1 cellular context compared by ENCODE assay signal in the genomic region with DNA sequence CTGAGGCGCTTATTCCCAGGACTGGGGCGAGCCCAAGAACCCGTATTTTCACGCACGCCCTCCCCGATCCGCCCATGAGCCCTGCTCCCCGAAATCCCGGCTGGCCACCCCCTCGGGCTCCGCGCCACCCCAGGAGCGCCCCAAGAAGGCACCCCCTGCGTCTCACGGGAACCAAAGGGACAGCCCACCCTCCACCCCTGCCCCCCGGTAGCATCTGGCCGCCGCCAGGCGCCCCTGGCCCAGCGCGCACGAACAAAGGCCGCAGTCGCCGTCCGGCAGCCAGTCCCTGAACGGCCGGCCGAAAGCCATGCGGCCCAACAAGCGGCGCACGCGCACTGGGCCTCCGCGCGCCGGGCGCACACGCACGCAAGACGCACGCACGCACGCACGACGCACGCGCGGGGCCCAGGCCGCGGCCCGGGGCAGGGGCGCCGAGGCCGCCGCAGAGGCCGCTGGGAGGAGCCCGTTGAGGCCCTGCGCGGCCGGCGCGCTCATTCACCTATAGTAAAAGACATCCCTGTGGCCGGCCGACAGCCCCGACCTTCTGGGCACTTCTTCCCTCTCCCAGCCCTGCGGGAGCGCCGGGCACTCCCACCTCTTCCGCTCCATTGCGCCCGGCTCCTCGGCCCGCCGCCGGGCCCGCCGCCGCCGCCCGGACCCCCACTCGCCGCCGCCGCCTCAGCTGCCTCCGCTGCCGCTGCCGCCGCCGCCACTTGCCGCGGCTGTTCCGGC.
TF ChIP-seq lines count a peak whose summit lies in the region.

No MANE protein-coding gene starts in this region.

TF ChIP-seq in K562, 482 proteins besides CTCF, POLR2A, EP300 and RAD21 (continued from another document and continues in another):
- TF ChIP-seq, protein P1, sequence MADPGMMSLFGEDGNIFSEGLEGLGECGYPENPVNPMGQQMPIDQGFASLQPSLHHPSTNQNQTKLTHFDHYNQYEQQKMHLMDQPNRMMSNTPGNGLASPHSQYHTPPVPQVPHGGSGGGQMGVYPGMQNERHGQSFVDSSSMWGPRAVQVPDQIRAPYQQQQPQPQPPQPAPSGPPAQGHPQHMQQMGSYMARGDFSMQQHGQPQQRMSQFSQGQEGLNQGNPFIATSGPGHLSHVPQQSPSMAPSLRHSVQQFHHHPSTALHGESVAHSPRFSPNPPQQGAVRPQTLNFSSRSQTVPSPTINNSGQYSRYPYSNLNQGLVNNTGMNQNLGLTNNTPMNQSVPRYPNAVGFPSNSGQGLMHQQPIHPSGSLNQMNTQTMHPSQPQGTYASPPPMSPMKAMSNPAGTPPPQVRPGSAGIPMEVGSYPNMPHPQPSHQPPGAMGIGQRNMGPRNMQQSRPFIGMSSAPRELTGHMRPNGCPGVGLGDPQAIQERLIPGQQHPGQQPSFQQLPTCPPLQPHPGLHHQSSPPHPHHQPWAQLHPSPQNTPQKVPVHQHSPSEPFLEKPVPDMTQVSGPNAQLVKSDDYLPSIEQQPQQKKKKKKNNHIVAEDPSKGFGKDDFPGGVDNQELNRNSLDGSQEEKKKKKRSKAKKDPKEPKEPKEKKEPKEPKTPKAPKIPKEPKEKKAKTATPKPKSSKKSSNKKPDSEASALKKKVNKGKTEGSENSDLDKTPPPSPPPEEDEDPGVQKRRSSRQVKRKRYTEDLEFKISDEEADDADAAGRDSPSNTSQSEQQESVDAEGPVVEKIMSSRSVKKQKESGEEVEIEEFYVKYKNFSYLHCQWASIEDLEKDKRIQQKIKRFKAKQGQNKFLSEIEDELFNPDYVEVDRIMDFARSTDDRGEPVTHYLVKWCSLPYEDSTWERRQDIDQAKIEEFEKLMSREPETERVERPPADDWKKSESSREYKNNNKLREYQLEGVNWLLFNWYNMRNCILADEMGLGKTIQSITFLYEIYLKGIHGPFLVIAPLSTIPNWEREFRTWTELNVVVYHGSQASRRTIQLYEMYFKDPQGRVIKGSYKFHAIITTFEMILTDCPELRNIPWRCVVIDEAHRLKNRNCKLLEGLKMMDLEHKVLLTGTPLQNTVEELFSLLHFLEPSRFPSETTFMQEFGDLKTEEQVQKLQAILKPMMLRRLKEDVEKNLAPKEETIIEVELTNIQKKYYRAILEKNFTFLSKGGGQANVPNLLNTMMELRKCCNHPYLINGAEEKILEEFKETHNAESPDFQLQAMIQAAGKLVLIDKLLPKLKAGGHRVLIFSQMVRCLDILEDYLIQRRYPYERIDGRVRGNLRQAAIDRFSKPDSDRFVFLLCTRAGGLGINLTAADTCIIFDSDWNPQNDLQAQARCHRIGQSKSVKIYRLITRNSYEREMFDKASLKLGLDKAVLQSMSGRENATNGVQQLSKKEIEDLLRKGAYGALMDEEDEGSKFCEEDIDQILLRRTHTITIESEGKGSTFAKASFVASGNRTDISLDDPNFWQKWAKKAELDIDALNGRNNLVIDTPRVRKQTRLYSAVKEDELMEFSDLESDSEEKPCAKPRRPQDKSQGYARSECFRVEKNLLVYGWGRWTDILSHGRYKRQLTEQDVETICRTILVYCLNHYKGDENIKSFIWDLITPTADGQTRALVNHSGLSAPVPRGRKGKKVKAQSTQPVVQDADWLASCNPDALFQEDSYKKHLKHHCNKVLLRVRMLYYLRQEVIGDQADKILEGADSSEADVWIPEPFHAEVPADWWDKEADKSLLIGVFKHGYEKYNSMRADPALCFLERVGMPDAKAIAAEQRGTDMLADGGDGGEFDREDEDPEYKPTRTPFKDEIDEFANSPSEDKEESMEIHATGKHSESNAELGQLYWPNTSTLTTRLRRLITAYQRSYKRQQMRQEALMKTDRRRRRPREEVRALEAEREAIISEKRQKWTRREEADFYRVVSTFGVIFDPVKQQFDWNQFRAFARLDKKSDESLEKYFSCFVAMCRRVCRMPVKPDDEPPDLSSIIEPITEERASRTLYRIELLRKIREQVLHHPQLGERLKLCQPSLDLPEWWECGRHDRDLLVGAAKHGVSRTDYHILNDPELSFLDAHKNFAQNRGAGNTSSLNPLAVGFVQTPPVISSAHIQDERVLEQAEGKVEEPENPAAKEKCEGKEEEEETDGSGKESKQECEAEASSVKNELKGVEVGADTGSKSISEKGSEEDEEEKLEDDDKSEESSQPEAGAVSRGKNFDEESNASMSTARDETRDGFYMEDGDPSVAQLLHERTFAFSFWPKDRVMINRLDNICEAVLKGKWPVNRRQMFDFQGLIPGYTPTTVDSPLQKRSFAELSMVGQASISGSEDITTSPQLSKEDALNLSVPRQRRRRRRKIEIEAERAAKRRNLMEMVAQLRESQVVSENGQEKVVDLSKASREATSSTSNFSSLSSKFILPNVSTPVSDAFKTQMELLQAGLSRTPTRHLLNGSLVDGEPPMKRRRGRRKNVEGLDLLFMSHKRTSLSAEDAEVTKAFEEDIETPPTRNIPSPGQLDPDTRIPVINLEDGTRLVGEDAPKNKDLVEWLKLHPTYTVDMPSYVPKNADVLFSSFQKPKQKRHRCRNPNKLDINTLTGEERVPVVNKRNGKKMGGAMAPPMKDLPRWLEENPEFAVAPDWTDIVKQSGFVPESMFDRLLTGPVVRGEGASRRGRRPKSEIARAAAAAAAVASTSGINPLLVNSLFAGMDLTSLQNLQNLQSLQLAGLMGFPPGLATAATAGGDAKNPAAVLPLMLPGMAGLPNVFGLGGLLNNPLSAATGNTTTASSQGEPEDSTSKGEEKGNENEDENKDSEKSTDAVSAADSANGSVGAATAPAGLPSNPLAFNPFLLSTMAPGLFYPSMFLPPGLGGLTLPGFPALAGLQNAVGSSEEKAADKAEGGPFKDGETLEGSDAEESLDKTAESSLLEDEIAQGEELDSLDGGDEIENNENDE (IDR thresholded peaks at IDR 0.05; ENCODE audit: low read depth, low read length), result no peak
- TF ChIP-seq FOXP1 (CRISPR knock-in tag; IDR thresholded peaks at IDR 0.05), result peak; percentile 89
- TF ChIP-seq SNAPC5 (CRISPR knock-in tag; IDR thresholded peaks at IDR 0.05), result no peak
- TF ChIP-seq RFX5 (IDR thresholded peaks at IDR 0.05; ENCODE audit: low read depth, low read length), result no peak
- no peak for TF ChIP-seq ETV5 (CRISPR knock-in tag; IDR thresholded peaks at IDR 0.05; ENCODE audit: low read depth)
- TF ChIP-seq ZNF444 (CRISPR knock-in tag; IDR thresholded peaks at IDR 0.05), result 0 out of 2 replicates have a peak, but pooled peaks have one; percentile 38
- peak; percentile 81 for TF ChIP-seq POLR2AphosphoS5 (IDR thresholded peaks at IDR 0.05; ENCODE audit: control insufficient read depth, insufficient read depth, low read depth, low read length)
- TF ChIP-seq NFRKB (IDR thresholded peaks at IDR 0.05; ENCODE audit: low read depth), result peak; percentile 10; the same call in 1 of the 2 replicates
- TF ChIP-seq GTF3C2 (IDR thresholded peaks at IDR 0.05; ENCODE audit: borderline replicate concordance, extremely low read depth, insufficient read length), result no peak
- no peak for TF ChIP-seq BACH1 (tag; IDR thresholded peaks at IDR 0.05)
- no peak for TF ChIP-seq DACH1 (IDR thresholded peaks at IDR 0.05; ENCODE audit: partially characterized antibody)
- TF ChIP-seq HDAC1 (IDR thresholded peaks at IDR 0.05), result peak in 1 of 2 experiments; percentile 81; a peak in 2 of 4 replicates
- TF ChIP-seq NR2F6 (CRISPR knock-in tag; IDR thresholded peaks at IDR 0.05), result no peak
- TF ChIP-seq, protein P2, sequence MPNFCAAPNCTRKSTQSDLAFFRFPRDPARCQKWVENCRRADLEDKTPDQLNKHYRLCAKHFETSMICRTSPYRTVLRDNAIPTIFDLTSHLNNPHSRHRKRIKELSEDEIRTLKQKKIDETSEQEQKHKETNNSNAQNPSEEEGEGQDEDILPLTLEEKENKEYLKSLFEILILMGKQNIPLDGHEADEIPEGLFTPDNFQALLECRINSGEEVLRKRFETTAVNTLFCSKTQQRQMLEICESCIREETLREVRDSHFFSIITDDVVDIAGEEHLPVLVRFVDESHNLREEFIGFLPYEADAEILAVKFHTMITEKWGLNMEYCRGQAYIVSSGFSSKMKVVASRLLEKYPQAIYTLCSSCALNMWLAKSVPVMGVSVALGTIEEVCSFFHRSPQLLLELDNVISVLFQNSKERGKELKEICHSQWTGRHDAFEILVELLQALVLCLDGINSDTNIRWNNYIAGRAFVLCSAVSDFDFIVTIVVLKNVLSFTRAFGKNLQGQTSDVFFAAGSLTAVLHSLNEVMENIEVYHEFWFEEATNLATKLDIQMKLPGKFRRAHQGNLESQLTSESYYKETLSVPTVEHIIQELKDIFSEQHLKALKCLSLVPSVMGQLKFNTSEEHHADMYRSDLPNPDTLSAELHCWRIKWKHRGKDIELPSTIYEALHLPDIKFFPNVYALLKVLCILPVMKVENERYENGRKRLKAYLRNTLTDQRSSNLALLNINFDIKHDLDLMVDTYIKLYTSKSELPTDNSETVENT (CRISPR knock-in tag; IDR thresholded peaks at IDR 0.05), result peak; percentile 74
- 0 out of 2 replicates have a peak, but pooled peaks have one; percentile 47 for TF ChIP-seq THAP7 (CRISPR knock-in tag; IDR thresholded peaks at IDR 0.05)
- TF ChIP-seq, protein P3, sequence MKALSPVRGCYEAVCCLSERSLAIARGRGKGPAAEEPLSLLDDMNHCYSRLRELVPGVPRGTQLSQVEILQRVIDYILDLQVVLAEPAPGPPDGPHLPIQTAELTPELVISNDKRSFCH (CRISPR knock-in tag; IDR thresholded peaks at IDR 0.05), result no peak
- TF ChIP-seq, protein P3 (tag; IDR thresholded peaks at IDR 0.05), result peak; percentile 49; the same call in 1 of the 2 replicates
- TF ChIP-seq ZNF76 (CRISPR knock-in tag; IDR thresholded peaks at IDR 0.05; ENCODE audit: borderline replicate concordance), result no peak
- peak; percentile 61; the same call in 1 of the 2 replicates for TF ChIP-seq SRSF3 (IDR thresholded peaks at IDR 0.05; ENCODE audit: insufficient read depth, low read length)
- TF ChIP-seq LEF1 (IDR thresholded peaks at IDR 0.05), result no peak
- no peak for TF ChIP-seq PATZ1 (CRISPR knock-in tag; IDR thresholded peaks at IDR 0.05; ENCODE audit: borderline replicate concordance)
- TF ChIP-seq TOE1 (IDR thresholded peaks at IDR 0.05; ENCODE audit: borderline replicate concordance), result no peak
- 0 out of 2 replicates have a peak, but pooled peaks have one; percentile 15 for TF ChIP-seq TOE1 (CRISPR knock-in tag; IDR thresholded peaks at IDR 0.05; ENCODE audit: borderline replicate concordance, low read depth)
- TF ChIP-seq, protein P4, sequence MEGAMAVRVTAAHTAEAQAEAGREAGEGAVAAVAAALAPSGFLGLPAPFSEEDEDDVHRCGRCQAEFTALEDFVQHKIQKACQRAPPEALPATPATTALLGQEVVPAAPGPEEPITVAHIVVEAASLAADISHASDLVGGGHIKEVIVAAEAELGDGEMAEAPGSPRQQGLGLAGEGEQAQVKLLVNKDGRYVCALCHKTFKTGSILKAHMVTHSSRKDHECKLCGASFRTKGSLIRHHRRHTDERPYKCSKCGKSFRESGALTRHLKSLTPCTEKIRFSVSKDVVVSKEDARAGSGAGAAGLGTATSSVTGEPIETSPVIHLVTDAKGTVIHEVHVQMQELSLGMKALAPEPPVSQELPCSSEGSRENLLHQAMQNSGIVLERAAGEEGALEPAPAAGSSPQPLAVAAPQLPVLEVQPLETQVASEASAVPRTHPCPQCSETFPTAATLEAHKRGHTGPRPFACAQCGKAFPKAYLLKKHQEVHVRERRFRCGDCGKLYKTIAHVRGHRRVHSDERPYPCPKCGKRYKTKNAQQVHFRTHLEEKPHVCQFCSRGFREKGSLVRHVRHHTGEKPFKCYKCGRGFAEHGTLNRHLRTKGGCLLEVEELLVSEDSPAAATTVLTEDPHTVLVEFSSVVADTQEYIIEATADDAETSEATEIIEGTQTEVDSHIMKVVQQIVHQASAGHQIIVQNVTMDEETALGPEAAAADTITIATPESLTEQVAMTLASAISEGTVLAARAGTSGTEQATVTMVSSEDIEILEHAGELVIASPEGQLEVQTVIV (CRISPR knock-in tag; IDR thresholded peaks at IDR 0.05; ENCODE audit: borderline replicate concordance), result no peak
- TF ChIP-seq ZFX (CRISPR knock-in tag; IDR thresholded peaks at IDR 0.05), result peak; percentile 85
- 0 out of 4 replicates have a peak, but pooled peaks of 1 of the 2 experiments have one; percentile 39 for TF ChIP-seq SIN3A (IDR thresholded peaks at IDR 0.05; ENCODE audit: borderline replicate concordance in 2 of 2, control insufficient read depth in 1 of 2, low read depth in 2 of 2, low read length in 2 of 2)
